Comparison of ENCODE assay signal across 1 cellular context in the genomic region with DNA sequence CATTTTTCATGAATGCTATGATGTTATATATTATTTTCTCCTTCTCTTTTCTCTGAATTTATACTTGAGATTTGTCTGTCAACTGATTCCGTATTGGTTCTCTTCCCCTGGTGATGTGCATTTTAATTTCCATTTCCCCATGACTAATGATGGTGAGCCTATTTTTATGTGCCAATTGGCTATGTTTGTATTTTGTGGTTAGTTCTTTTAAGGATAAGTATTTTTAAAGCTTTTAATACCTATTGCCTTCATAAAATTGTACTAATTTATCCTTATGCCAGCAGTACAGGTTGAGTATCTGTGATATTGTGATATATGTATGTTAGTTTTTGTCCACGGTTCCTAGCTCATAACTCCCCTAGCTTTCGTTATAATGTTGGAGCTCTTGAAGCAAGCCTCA.
TF ChIP-seq lines count a peak whose summit lies in the region.

No MANE protein-coding gene starts in this region.

TF ChIP-seq in A549, 52 proteins besides CTCF, POLR2A, EP300 and RAD21:
- TF ChIP-seq, protein P1, sequence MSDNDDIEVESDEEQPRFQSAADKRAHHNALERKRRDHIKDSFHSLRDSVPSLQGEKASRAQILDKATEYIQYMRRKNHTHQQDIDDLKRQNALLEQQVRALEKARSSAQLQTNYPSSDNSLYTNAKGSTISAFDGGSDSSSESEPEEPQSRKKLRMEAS (IDR thresholded peaks at IDR 0.05), result no peak
- no peak for TF ChIP-seq BHLHE40 (IDR thresholded peaks at IDR 0.05; ENCODE audit: low read depth, low read length)
- TF ChIP-seq, protein P2, sequence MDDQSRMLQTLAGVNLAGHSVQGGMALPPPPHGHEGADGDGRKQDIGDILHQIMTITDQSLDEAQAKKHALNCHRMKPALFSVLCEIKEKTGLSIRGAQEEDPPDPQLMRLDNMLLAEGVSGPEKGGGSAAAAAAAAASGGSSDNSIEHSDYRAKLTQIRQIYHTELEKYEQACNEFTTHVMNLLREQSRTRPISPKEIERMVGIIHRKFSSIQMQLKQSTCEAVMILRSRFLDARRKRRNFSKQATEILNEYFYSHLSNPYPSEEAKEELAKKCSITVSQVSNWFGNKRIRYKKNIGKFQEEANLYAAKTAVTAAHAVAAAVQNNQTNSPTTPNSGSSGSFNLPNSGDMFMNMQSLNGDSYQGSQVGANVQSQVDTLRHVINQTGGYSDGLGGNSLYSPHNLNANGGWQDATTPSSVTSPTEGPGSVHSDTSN (IDR thresholded peaks at IDR 0.05), result no peak
- TF ChIP-seq ESRRA (IDR thresholded peaks at IDR 0.05; ENCODE audit: borderline replicate concordance, low read length), result no peak
